ENCODE assay signal across 17 cellular contexts in the genomic region with DNA sequence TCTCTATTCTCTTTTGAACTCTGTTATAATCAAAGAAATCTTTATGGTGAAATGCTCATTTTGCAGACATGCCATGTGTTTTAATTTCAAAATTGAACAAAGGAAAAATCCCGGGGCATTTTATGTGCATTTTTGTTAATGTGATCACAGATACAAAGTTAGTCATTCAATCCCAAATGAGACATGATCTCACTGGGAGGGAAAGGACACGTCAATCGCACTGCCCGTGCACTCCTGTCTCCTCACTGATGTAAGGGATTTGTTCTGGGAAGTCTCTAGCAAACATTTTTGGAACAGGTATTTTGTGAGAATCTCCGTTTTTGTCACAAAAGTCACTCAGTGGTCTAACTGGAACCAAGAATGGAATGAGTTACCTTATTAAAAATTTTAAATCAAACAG.
"Had no signal": no experiment of that assay in that cellular context is flagged by ENCODE, and none has a peak within 500 bp of the region (broad histone marks: within the 10 kb centered on the region; RNA-seq: fewer than 3 reads in every experiment).

No MANE protein-coding gene starts in this region.

- H3K27me3 ChIP-seq: MG63 had no signal

- H3K4me3 ChIP-seq: MG63 had no signal

- H3K9me3 ChIP-seq: MG63, SK-N-SH had no signal

- H3K36me3 ChIP-seq: MG63 had no signal

- H3K9ac ChIP-seq: SK-N-SH had no signal

- DNase-seq: KBM-7, MG63, NCI-H1092, NCI-H1105 treated with DMSO at 0.1 percent for 48 hours, NCI-H1417 treated with DMSO at 0.1 percent for 48 hours, NCI-H146, NCI-H1694 treated with DMSO at 0.1 percent for 48 hours, NCI-H1930, NCI-H2081, NCI-H2107, NCI-H2227 treated with DMSO at 0.1 percent for 48 hours, NCI-H524, NCI-H526 treated with DMSO at 0.1 percent for 48 hours, NCI-H748 treated with DMSO at 0.1 percent for 48 hours, RPMI8226, SHP77, SK-N-SH had no signal

- H3K4me2 ChIP-seq: SK-N-SH had no signal
